In genomic region chr16:88705746-88706287, GRCh38 we compare ENCODE assay signal across 8 cellular contexts. TPM values are rescaled to one million over a fixed set of nuclear protein-coding genes. Genes with fewer than 3 reads are reported as not detected.
DNase-seq lines count a peak whose midpoint lies in the region; ATAC-seq and TF ChIP-seq lines count a peak whose summit lies in the region.

No MANE protein-coding gene starts in this region.

- CTCF ChIA-PET in activated CD4-positive, alpha-beta memory T cell treated with anti-CD3 and anti-CD28 coated beads, Interleukin-2, amount 10 ng/mL, durations not matched to agents 7 days and 5 days (lab: Charles Lee): interaction anchor here (0.7 to 1.9 kb wide), 4 partner anchors 18 to 75 kb away, joined by 4 to 9 read pairs (median 7); no protein-coding TSS in a partner anchor

- H2AFZ ChIP-seq in ACC112 (ENCODE audit: low read length, unreplicated experiment): peak overlapping the region; percentile 97

- peaks cover 35% of the 10 kb centered on the region for H3K36me3 Mint-ChIP-seq in activated CD4-positive, alpha-beta memory T cell treated with anti-CD3 and anti-CD28 coated beads, Interleukin-2, amount 10 ng/mL, durations not matched to agents 7 days and 5 days (ENCODE audit: low read depth)

- H3K27ac Mint-ChIP-seq in activated CD4-positive, alpha-beta memory T cell treated with anti-CD3 and anti-CD28 coated beads, Interleukin-2, amount 10 ng/mL, durations not matched to agents 7 days and 5 days: peak overlapping the region; percentile 98

- H3K27ac ChIP-seq in ACC112 (ENCODE audit: low read depth, low read length): no peak overlapping the region
- peak overlapping the region; percentile 62 to 97 (median 84) for H3K27ac ChIP-seq in heart right ventricle

- H3K27me3 Mint-ChIP-seq in activated CD4-positive, alpha-beta memory T cell treated with anti-CD3 and anti-CD28 coated beads, Interleukin-2, amount 10 ng/mL, durations not matched to agents 7 days and 5 days: no peaks in the 10 kb centered on the region

- TF ChIP-seq CTCF in heart right ventricle (IDR thresholded peaks at IDR 0.05) (no peak), retinal pigment epithelial cell (conservative IDR thresholded peaks at IDR 0.05; ENCODE audit: low read depth, low read length) (no peak)

- H3K36me3 ChIP-seq in ACC112 (ENCODE audit: insufficient read depth, low read length) (no peaks in the 10 kb centered on the region), heart right ventricle (peaks cover 0 to 24% (median 0%) of the 10 kb centered on the region in 9 donors)

- H3K4me3 ChIP-seq in ACC112 (ENCODE audit: low read depth, low read length): peak overlapping the region; percentile 85
- peak overlapping the region; percentile 76 to 100 (median 99) for H3K4me3 ChIP-seq in heart right ventricle
- peak overlapping the region; percentile 62 for H3K4me3 ChIP-seq in retinal pigment epithelial cell (ENCODE audit: low read length)

- DNase-seq in activated CD4-positive, alpha-beta memory T cell treated with anti-CD3 and anti-CD28 coated beads, Interleukin-2, amount 10 ng/mL, durations not matched to agents 7 days and 5 days: peak; percentile 32
- DNase-seq in heart right ventricle (no peak), retinal pigment epithelial cell (ENCODE audit: low read depth) (no peak), GOT3 (lab: John Stamatoyannopoulos, UW) (no peak), putamen (ENCODE audit: low spot score) (no peak)

- H3K4me1 ChIP-seq in ACC112 (ENCODE audit: control insufficient read depth, insufficient read depth, low read length, unreplicated experiment): peaks cover 13% of the 10 kb centered on the region
- H3K4me1 ChIP-seq in heart right ventricle: peaks cover 14 to 67% (median 56%) of the 10 kb centered on the region in 9 donors

- no peaks in the 10 kb centered on the region for H3K9me3 ChIP-seq in heart right ventricle

- H3K4me1 Mint-ChIP-seq in activated CD4-positive, alpha-beta memory T cell treated with anti-CD3 and anti-CD28 coated beads, Interleukin-2, amount 10 ng/mL, durations not matched to agents 7 days and 5 days: peaks cover 48% of the 10 kb centered on the region

- 0 to 1% methylated on average over 34 to 67 of the region's 67 CpGs for WGBS in heart right ventricle, 2 donors

- intact Hi-C loops in heart right ventricle (cut with DNase I): loop anchor here in 4 of 10 donors (5.0 to 10.0 kb wide), 3 partner anchors 44 to 134 kb away; partner anchors contain the start of genes ZC3H18 (in 4 of the 4) and MVD (in 1 of the 4)

- H3K4me3 Mint-ChIP-seq in activated CD4-positive, alpha-beta memory T cell treated with anti-CD3 and anti-CD28 coated beads, Interleukin-2, amount 10 ng/mL, durations not matched to agents 7 days and 5 days: peak overlapping the region; percentile 95

- peaks cover 28% of the 10 kb centered on the region for H3K79me2 ChIP-seq in ACC112 (ENCODE audit: control insufficient read depth, insufficient read depth, low read length, unreplicated experiment)

- POLR2A ChIA-PET in activated CD4-positive, alpha-beta memory T cell treated with anti-CD3 and anti-CD28 coated beads, Interleukin-2, amount 10 ng/mL, durations not matched to agents 7 days and 5 days (lab: Charles Lee): interaction anchor here (0.6 to 8.1 kb wide), 15 partner anchors 14 to 511 kb away, joined by 3 to 91 read pairs (median 9); partner anchors contain the start of genes APRT, CYBA, PIEZO1 and SNAI3

- ATAC-seq in GM18867 (IDR thresholded peaks at IDR 0.05; ENCODE audit: unreplicated experiment): peak; percentile 15
- ATAC-seq in HG03196 (IDR thresholded peaks at IDR 0.05; ENCODE audit: unreplicated experiment): peak; percentile 8
- peak in 1 of 8 donors; percentile 18 for ATAC-seq in heart right ventricle

- H3K27me3 ChIP-seq in ACC112 (ENCODE audit: insufficient read depth, low read length): no peaks in the 10 kb centered on the region
- no peaks in the 10 kb centered on the region for H3K27me3 ChIP-seq in heart right ventricle

- H3K9me3 Mint-ChIP-seq in activated CD4-positive, alpha-beta memory T cell treated with anti-CD3 and anti-CD28 coated beads, Interleukin-2, amount 10 ng/mL, durations not matched to agents 7 days and 5 days: no peaks in the 10 kb centered on the region

RNA-seq across cellular contexts. Expression of gene RNF166, which starts 0.4 kb away (rescaled TPM):
- total RNA-seq in activated CD4-positive, alpha-beta memory T cell treated with anti-CD3 and anti-CD28 coated beads, Interleukin-2, amount 10 ng/mL, durations not matched to agents 7 days and 5 days: 100 to 1,000 TPM; 155 to 156 TPM
- 10 to 100 TPM; 11.8 to 19.1 (median 14.3) TPM for total RNA-seq in heart right ventricle
- 10 to 100 TPM; 13.0 to 38.0 TPM for polyA plus RNA-seq in heart right ventricle

RNA-seq across cellular contexts. Expression of gene CTU2, which starts 0.5 kb away (rescaled TPM):
- total RNA-seq in activated CD4-positive, alpha-beta memory T cell treated with anti-CD3 and anti-CD28 coated beads, Interleukin-2, amount 10 ng/mL, durations not matched to agents 7 days and 5 days: 10 to 100 TPM; 16.5 to 17.3 TPM
- 10 to 100 TPM; 11.8 to 17.3 (median 13.2) TPM for total RNA-seq in heart right ventricle
- 10 to 100 TPM; 22.3 to 22.6 TPM for polyA plus RNA-seq in heart right ventricle

RNA-seq across cellular contexts. Expression of gene SNAI3, which starts 19.5 kb away (rescaled TPM):
- 10 to 100 TPM; 16.5 to 16.6 TPM for total RNA-seq in activated CD4-positive, alpha-beta memory T cell treated with anti-CD3 and anti-CD28 coated beads, Interleukin-2, amount 10 ng/mL, durations not matched to agents 7 days and 5 days
- 1 to 10 TPM in 7 of 10 donors, under 1 TPM in 3; 0.21 to 8.6 (median 1.1) TPM for total RNA-seq in heart right ventricle
- polyA plus RNA-seq in heart right ventricle: 1 to 10 TPM; 2.3 to 4.5 TPM

RNA-seq across cellular contexts. Expression of gene MVD, which starts 42.9 kb away (rescaled TPM):
- 100 to 1,000 TPM; 134 to 139 TPM for total RNA-seq in activated CD4-positive, alpha-beta memory T cell treated with anti-CD3 and anti-CD28 coated beads, Interleukin-2, amount 10 ng/mL, durations not matched to agents 7 days and 5 days
- total RNA-seq in heart right ventricle: 10 to 100 TPM; 15.5 to 25.5 (median 20.2) TPM
- polyA plus RNA-seq in heart right ventricle: 10 to 100 TPM; 34.1 to 36.3 TPM

RNA-seq across cellular contexts. Expression of gene CYBA, which starts 55.0 kb away (rescaled TPM):
- total RNA-seq in activated CD4-positive, alpha-beta memory T cell treated with anti-CD3 and anti-CD28 coated beads, Interleukin-2, amount 10 ng/mL, durations not matched to agents 7 days and 5 days: 100 to 1,000 TPM; 580 to 588 TPM
- total RNA-seq in heart right ventricle: 100 to 1,000 TPM in 1 of 10 donors, 10 to 100 TPM in 9; 13.0 to 117 (median 27.7) TPM
- polyA plus RNA-seq in heart right ventricle: 10 to 100 TPM; 72.2 to 90.0 TPM

Comparison
In these comparisons a context has a peak if more than half of its experiments do, and no peak if none do; other contexts are left out.
1. RNA of gene RNF166, which starts 0.4 kb away (total RNA-seq): 155 to 156 TPM in activated CD4-positive, alpha-beta memory T cell treated with anti-CD3 and anti-CD28 coated beads, Interleukin-2, amount 10 ng/mL, durations not matched to agents 7 days and 5 days; 11.8 to 19.1 TPM in heart right ventricle; every median in the first group is over 4 times any median in the second.
2. Peak in every context shown above with its lines, with median percentiles within 50 percentile points of each other: H3K4me3 ChIP-seq.